ENCODE assay signal across 8 cellular contexts in the genomic region with DNA sequence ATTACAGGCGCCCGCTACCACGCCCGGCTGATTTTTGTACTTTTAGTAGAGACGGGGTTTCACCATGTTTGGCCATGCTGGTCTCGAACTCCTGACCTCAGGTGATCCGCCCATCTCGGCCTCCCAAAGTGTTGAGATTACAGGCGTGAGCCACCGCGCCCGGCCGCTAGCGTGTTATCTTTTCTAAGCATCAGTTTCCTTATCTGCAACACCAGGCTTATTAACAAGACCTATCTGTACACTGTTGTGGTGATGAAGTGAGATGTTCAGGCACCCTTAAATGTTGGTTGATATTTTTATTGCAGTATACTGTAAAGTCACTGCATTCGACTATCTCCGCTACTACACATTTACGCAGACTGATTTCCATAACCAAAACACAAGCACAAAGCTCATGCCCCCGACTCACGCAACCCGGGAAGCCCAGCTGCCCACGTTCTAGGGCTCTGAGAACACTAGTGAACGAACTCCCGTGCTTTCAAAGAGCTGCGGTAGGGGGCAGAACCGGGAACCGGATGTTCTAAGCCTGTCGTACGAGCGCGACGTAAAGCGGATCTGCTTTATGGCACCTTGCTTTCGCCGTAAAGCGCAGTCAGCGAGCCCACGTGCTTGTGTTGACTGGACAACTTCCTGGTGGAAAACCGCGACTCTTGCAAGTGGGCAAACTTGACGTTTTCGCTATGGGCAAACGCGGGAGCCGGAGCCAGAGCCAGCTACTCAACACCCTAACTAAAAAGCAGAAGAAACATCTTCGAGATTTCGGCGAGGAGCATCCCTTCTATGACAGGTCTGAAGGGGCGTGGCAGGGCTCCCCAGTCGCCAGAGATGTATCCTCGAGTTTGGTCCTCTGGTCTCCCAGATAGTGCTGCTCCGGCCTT. TPM values are rescaled to one million over a fixed set of nuclear protein-coding genes. Genes with fewer than 3 reads are reported as not detected.
DNase-seq lines count a peak whose midpoint lies in the region; ATAC-seq, FAIRE-seq and TF ChIP-seq lines count a peak whose summit lies in the region.

A gene with protein sequence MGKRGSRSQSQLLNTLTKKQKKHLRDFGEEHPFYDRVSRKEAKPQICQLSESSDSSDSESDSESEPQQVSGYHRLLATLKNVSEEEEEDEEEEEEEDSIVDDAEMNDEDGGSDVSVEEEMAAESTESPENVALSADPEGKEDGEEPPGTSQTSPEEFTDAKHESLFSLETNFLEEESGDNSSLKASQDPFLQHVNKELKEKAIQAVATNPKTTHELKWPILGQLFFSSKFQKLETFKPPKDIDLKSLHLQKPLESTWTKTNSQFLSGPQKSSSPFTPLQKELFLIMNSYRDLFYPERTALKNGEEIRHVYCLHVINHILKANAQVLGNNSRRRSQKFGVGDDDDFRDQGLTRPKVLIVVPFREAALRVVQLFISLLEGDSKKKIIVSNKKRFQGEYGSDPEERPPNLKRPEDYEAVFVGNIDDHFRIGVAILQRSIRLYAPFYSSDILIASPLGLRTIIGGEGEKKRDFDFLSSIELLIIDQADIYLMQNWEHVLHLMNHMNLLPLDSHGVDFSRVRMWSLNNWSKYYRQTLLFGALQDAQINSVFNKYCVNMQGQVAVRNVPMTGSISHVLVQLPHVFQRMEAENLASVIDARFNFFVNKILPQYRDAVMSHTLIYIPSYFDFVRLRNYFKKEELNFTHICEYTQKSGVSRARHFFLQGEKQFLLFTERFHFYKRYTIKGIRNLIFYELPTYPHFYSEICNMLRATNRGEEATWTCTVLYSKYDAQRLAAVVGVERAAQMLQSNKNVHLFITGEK (plus strand): TSS at position 589 of the 878 bp plus-strand sequence. CDS start 92 bp downstream, at position 681.

- H2AFZ ChIP-seq in H1 (ENCODE audit: low read length), result peak within 1 kb of the TSS; percentile 98
- H2AFZ ChIP-seq in mesenchymal stem cell (ENCODE audit: low read depth, low read length), result peak within 1 kb of the TSS; percentile 76

- H3K27me3 ChIP-seq in Caco-2 (replicated peaks; ENCODE audit: control insufficient read depth, insufficient read depth, low read length) (no peaks in the 10 kb centered on the region), H1 (replicated peaks in 1 of 4; ENCODE audit: control insufficient read depth in 3 of 4, extremely low read depth in 1 of 4, insufficient read depth in 3 of 4, low read length in 3 of 4) (no peaks in the 10 kb centered on the region), mesenchymal stem cell (ENCODE audit: control insufficient read depth in 1 of 2, insufficient read depth in 1 of 2, low read length in 2 of 2) (no peaks in the 10 kb centered on the region)

- H3K27ac ChIP-seq in H1 (ENCODE audit: low read depth, low read length) (no peak within 1 kb of the TSS), mesenchymal stem cell (ENCODE audit: low read length, poor library complexity, severe bottlenecking) (peak within 1 kb of the TSS; percentile 48)

- H2BK20ac ChIP-seq in H1 (ENCODE audit: low read length), result no peak within 1 kb of the TSS

- ATAC-seq in GM21360 (IDR thresholded peaks at IDR 0.05; ENCODE audit: unreplicated experiment), result peak; percentile 92

- peak within 1 kb of the TSS; percentile 76 for H4K5ac ChIP-seq in H1 (ENCODE audit: insufficient read length, low read depth, low read length)

- H3K23ac ChIP-seq in H1 (ENCODE audit: insufficient read length), result no peak within 1 kb of the TSS
- H3K23ac ChIP-seq in mesenchymal stem cell (ENCODE audit: low read length in 2 of 2), result no peak within 1 kb of the TSS

- peak; percentile 88 for FAIRE-seq in H1 (lab: Jason Lieb, UNC)

- BruUV-seq in Caco-2 (replicated peaks; lab: Mats Ljungman, UMichigan), result TSS peak; percentile 84

- H3K4me3 Mint-ChIP-seq in Caco-2 (ENCODE audit: unreplicated experiment), result peak within 1 kb of the TSS; percentile 83

- no peaks in the 10 kb centered on the region for H3K79me1 ChIP-seq in H1 (ENCODE audit: low read depth, low read length)
- H3K79me1 ChIP-seq in mesenchymal stem cell (replicated peaks; ENCODE audit: low read length, poor library complexity, severe bottlenecking), result peaks cover 5% of the 10 kb centered on the region

- H3K36me3 Mint-ChIP-seq in Caco-2 (ENCODE audit: insufficient read depth, unreplicated experiment), result peaks cover 22% of the 10 kb centered on the region

- H3K9me3 Mint-ChIP-seq in Caco-2 (ENCODE audit: unreplicated experiment), result no peaks in the 10 kb centered on the region

- H3K14ac ChIP-seq in H1 (ENCODE audit: insufficient read length) (no peak within 1 kb of the TSS), mesenchymal stem cell (ENCODE audit: low read length in 2 of 2) (peak within 1 kb of the TSS in 1 of 2 experiments; percentile 46)

- TF ChIP-seq EP300 in H1 (IDR thresholded peaks at IDR 0.05; ENCODE audit: borderline replicate concordance in 1 of 2, low read depth in 2 of 2, low read length in 2 of 2), result no peak

- H3K4ac ChIP-seq in H1 (replicated peaks; ENCODE audit: insufficient read length, low read depth, low read length), result no peak within 1 kb of the TSS
- peak within 1 kb of the TSS; percentile 68 to 78 for H3K4ac ChIP-seq in mesenchymal stem cell (ENCODE audit: low read depth in 1 of 2, low read length in 2 of 2)

- H3K9ac ChIP-seq in H1 (replicated peaks in 1 of 4; ENCODE audit: extremely low read depth in 1 of 4, low read depth in 3 of 4, low read length in 3 of 4) (peak within 1 kb of the TSS in 3 of 4 experiments; percentile 40 to 47 (median 47); a peak in 5 of 7 replicates), mesenchymal stem cell (ENCODE audit: low read length) (peak within 1 kb of the TSS; percentile 92)

- peaks cover 0 to 10% of the 10 kb centered on the region in 2 experiments; a peak in 2 of 4 replicates for H3K79me2 ChIP-seq in H1 (ENCODE audit: control insufficient read depth in 1 of 2, insufficient read depth in 2 of 2, low read length in 2 of 2)

- WGBS in H1 (ENCODE audit: extremely low coverage in 1 of 2, insufficient coverage in 1 of 2, insufficient read length in 1 of 2, insufficient replicate concordance in 2 of 2, low coverage in 1 of 2, low lambda C conversion rate in 2 of 2, missing lambda C conversion rate in 1 of 2), 2 experiments, result 23% methylated on average over 48 of the region's 51 CpGs; no CpG with 5 or more reads in 1 of the 2 experiments
- WGBS in mesenchymal stem cell, result 25% methylated on average over 48 of the region's 51 CpGs

- TF ChIP-seq RAD21 in H1 (IDR thresholded peaks at IDR 0.05 in 1 of 2, conservative IDR thresholded peaks at IDR 0.05 in 1 of 2; ENCODE audit: low read depth in 2 of 2, low read length in 2 of 2), result no peak

- POLR2A ChIA-PET in Caco-2 (lab: Charles Lee) (interaction anchor here (0.5 to 1.7 kb wide), 3 partner anchors 17 to 43 kb away, joined by 4 to 20 read pairs (median 8); a partner anchor contains a TSS), H1 (lab: Charles Lee; ENCODE audit: partially characterized antibody) (interaction anchor here (1.0 to 1.2 kb wide), 2 partner anchors 12 to 20 kb away, joined by 3 read pairs; no protein-coding TSS in a partner anchor)
- POLR2A ChIA-PET in activated CD8-positive, alpha-beta memory T cell treated with anti-CD3 and anti-CD28 coated beads for 36 hours (lab: Charles Lee), result interaction anchor here (0.6 to 0.9 kb wide), 3 partner anchors 12 to 45 kb away, joined by 3 to 5 read pairs (median 3); no protein-coding TSS in a partner anchor

- no peak within 1 kb of the TSS for H2BK120ac ChIP-seq in H1 (replicated peaks; ENCODE audit: low read depth, low read length)
- H2BK120ac ChIP-seq in mesenchymal stem cell (ENCODE audit: low read depth, low read length), result no peak within 1 kb of the TSS

- peak within 1 kb of the TSS; percentile 94 for H3K27ac Mint-ChIP-seq in Caco-2 (ENCODE audit: unreplicated experiment)

- H3K18ac ChIP-seq in H1 (ENCODE audit: extremely low read depth, low read length) (no peak within 1 kb of the TSS; the same call in 1 of the 2 replicates), mesenchymal stem cell (ENCODE audit: low read depth in 1 of 2, low read length in 2 of 2) (peak within 1 kb of the TSS; percentile 55 to 72)

- peak; percentile 94 to 96 for DNase-seq in Caco-2
- DNase-seq in HT1080 (ENCODE audit: low read depth), result peak; percentile 94
- DNase-seq in NOMO-1 (lab: John Stamatoyannopoulos, UW; ENCODE audit: unreplicated experiment in 2 of 2), result peak; percentile 91 to 96
- peak; percentile 81 to 95 for DNase-seq in H1 (ENCODE audit: low read depth in 1 of 2, low spot score in 2 of 2)
- DNase-seq in mesenchymal stem cell, result peak; percentile 97
- DNase-seq in stimulated activated CD8-positive, alpha-beta memory T cell treated with anti-CD3 and anti-CD28 coated beads, Interleukin-12 subunit alpha, Interleukin-12 subunit beta, amount 100 ng/mL, for 4 hours (ENCODE audit: low read depth), result peak; percentile 88

- H2BK12ac ChIP-seq in H1 (ENCODE audit: low read depth, low read length), result no peak within 1 kb of the TSS
- no peak within 1 kb of the TSS for H2BK12ac ChIP-seq in mesenchymal stem cell (ENCODE audit: low read length in 2 of 2)

- no peaks in the 10 kb centered on the region for H4K20me1 ChIP-seq in H1 (replicated peaks in 1 of 2; ENCODE audit: control insufficient read depth in 1 of 2, insufficient read depth in 2 of 2, low read length in 2 of 2)

- peak; percentile 61 to 83 for TF ChIP-seq CTCF in Caco-2 (IDR thresholded peaks at IDR 0.05; ENCODE audit: insufficient read depth in 1 of 2, low read depth in 1 of 2, low read length in 1 of 2, severe bottlenecking in 1 of 2, unreplicated experiment in 1 of 2)
- peak; percentile 57 to 73 (median 58) for TF ChIP-seq CTCF in H1 (IDR thresholded peaks at IDR 0.05; ENCODE audit: control extremely low read depth in 1 of 3, insufficient read depth in 1 of 3, low read depth in 1 of 3, low read length in 3 of 3)

- H2BK15ac ChIP-seq in H1 (ENCODE audit: low read length) (no peak within 1 kb of the TSS), mesenchymal stem cell (ENCODE audit: low read depth, poor library complexity, severe bottlenecking) (no peak within 1 kb of the TSS)

- H3K56ac ChIP-seq in H1 (replicated peaks; ENCODE audit: insufficient read length, low read depth, low read length), result no peak within 1 kb of the TSS

- H2AK5ac ChIP-seq in H1 (ENCODE audit: low read depth, low read length) (no peak within 1 kb of the TSS), mesenchymal stem cell (ENCODE audit: low read length, severe bottlenecking) (peak within 1 kb of the TSS; percentile 55)

- CTCF ChIA-PET in Caco-2 (lab: Charles Lee), result interaction anchor here (0.6 to 1.1 kb wide), 5 partner anchors 19 to 79 kb away, joined by 3 to 5 read pairs (median 3); a partner anchor contains a TSS
- CTCF ChIA-PET in activated CD8-positive, alpha-beta memory T cell treated with anti-CD3 and anti-CD28 coated beads for 36 hours (lab: Charles Lee), result interaction anchor here (0.7 to 1.9 kb wide), 5 partner anchors 9 to 154 kb away, joined by 3 to 4 read pairs (median 3); a partner anchor contains a TSS
- CTCF ChIA-PET in H1 (lab: Charles Lee; ENCODE audit: partially characterized antibody), result interaction anchor here (0.7 to 11.7 kb wide), 12 partner anchors 10 to 165 kb away, joined by 3 to 254 read pairs (median 3); a partner anchor contains a TSS

- H2BK5ac ChIP-seq in H1 (ENCODE audit: low read depth, low read length), result no peak within 1 kb of the TSS
- H2BK5ac ChIP-seq in mesenchymal stem cell (ENCODE audit: low read depth, low read length, poor library complexity, severe bottlenecking), result no peak within 1 kb of the TSS

- H4K8ac ChIP-seq in H1 (ENCODE audit: extremely low read depth, insufficient read depth, low read length) (no peak within 1 kb of the TSS; the same call in 1 of the 2 replicates), mesenchymal stem cell (ENCODE audit: low read length) (peak within 1 kb of the TSS; percentile 92)

- peak in 1 of 2 experiments; percentile 65; a peak in 2 of 3 replicates for TF ChIP-seq POLR2A in H1 (IDR thresholded peaks at IDR 0.05; ENCODE audit: control extremely low read depth in 1 of 2, low read depth in 2 of 2, low read length in 2 of 2)

- H3K36me3 ChIP-seq in Caco-2 (ENCODE audit: control insufficient read depth, insufficient read depth, low read length) (no peaks in the 10 kb centered on the region), H1 (ENCODE audit: control insufficient read depth in 2 of 4, insufficient read depth in 4 of 4, low read length in 3 of 4) (peaks cover 3 to 16% (median 9%) of the 10 kb centered on the region in 4 experiments; a peak in 6 of 8 replicates), mesenchymal stem cell (ENCODE audit: control insufficient read depth in 1 of 2, insufficient read depth in 2 of 2, low read depth in 1 of 2, low read length in 2 of 2) (peaks cover 2 to 26% of the 10 kb centered on the region in 2 experiments)

- H3K4me3 ChIP-seq in Caco-2 (ENCODE audit: low read depth, low read length), result peak within 1 kb of the TSS; percentile 92
- H3K4me3 ChIP-seq in H1 (ENCODE audit: extremely low read depth in 1 of 4, insufficient read depth in 2 of 4, low read depth in 3 of 4, low read length in 4 of 4), result peak within 1 kb of the TSS; percentile 76 to 97 (median 95)
- H3K4me3 ChIP-seq in mesenchymal stem cell (ENCODE audit: insufficient read depth in 1 of 2, low read depth in 1 of 2, low read length in 2 of 2), result peak within 1 kb of the TSS; percentile 94 to 99

- peaks cover 29% of the 10 kb centered on the region for H3K4me1 Mint-ChIP-seq in Caco-2 (ENCODE audit: low read depth, unreplicated experiment)

- peaks cover 17% of the 10 kb centered on the region for H3K4me1 ChIP-seq in Caco-2
- H3K4me1 ChIP-seq in H1 (replicated peaks in 1 of 4; ENCODE audit: control insufficient read depth in 3 of 4, insufficient read depth in 4 of 4, low read length in 3 of 4), result no peaks in the 10 kb centered on the region
- peaks cover 5% of the 10 kb centered on the region for H3K4me1 ChIP-seq in mesenchymal stem cell (ENCODE audit: control insufficient read depth, insufficient read depth, low read depth, low read length)

- peaks cover 2% of the 10 kb centered on the region for H3K27me3 Mint-ChIP-seq in Caco-2 (ENCODE audit: insufficient read depth, unreplicated experiment)

- no peaks in the 10 kb centered on the region for H3K9me3 ChIP-seq in Caco-2
- H3K9me3 ChIP-seq in H1 (ENCODE audit: insufficient read depth in 2 of 2, low read depth in 1 of 2, low read length in 1 of 2), result no peaks in the 10 kb centered on the region
- no peaks in the 10 kb centered on the region for H3K9me3 ChIP-seq in mesenchymal stem cell (ENCODE audit: control insufficient read depth, low read length)

- no peaks in the 10 kb centered on the region for H3K23me2 ChIP-seq in H1 (ENCODE audit: low read depth, low read length)

- H4K91ac ChIP-seq in H1 (replicated peaks; ENCODE audit: insufficient read length, low read length) (no peak within 1 kb of the TSS), mesenchymal stem cell (ENCODE audit: low read length) (peak within 1 kb of the TSS; percentile 19)

- intact Hi-C loops in Caco-2 (cut with micrococcal nuclease; ENCODE audit: unreplicated experiment), result loop anchor here (1.0 to 5.0 kb wide), 3 partner anchors 21 to 270 kb away; a partner anchor contains a TSS

- H3K4me2 ChIP-seq in H1 (ENCODE audit: insufficient read depth in 1 of 2, low read depth in 2 of 2, low read length in 2 of 2) (peak within 1 kb of the TSS; percentile 27 to 65), mesenchymal stem cell (ENCODE audit: low read length, poor library complexity, severe bottlenecking) (peak within 1 kb of the TSS; percentile 92)

RNA-seq across cellular contexts. Expression of the gene that starts here (rescaled TPM):
- 9.5 and 9.8 TPM in 2 replicates for total RNA-seq in Caco-2 (2022)
- total RNA-seq in HT1080 (2014; rRNA removed; shearing (Covaris generic)), result 12.4 and 12.5 TPM in 2 replicates
- polyA plus RNA-seq in HT1080 (2015; cell fraction: cytosol; rRNA removed), result 8.1 and 10.0 TPM in 2 replicates
- 23.2 and 25.0 TPM in 2 replicates for polyA plus RNA-seq in HT1080 (2015; cell fraction: nucleus; rRNA removed)
- 10 to 100 TPM; 14.8 to 15.3 TPM for total RNA-seq in activated CD8-positive, alpha-beta memory T cell treated with anti-CD3 and anti-CD28 coated beads for 36 hours
- total RNA-seq in H1 (2021; fragmentation: NEBNext Ultra II Directional; extraction: Animal tissue kit (Norgen Biotek cat#: 25700)), result 7.6 and 7.7 TPM in 2 replicates
- polyA plus RNA-seq in H1 (2011; rRNA removed), result 2.7 and 4.0 TPM in 2 replicates
- 4.0 TPM for polyA plus RNA-seq in H1 (2011; cell fraction: cytosol; rRNA removed)
- 3.3 TPM for polyA plus RNA-seq in H1 (2011; cell fraction: nucleus; rRNA removed)
- polyA plus RNA-seq in H1 (2012, experiment 1 of 2), result 3.5 to 5.8 TPM (median 4.3 TPM) in 4 replicates
- 0.47 TPM for polyA plus RNA-seq in H1 (2012, experiment 2 of 2)
- polyA plus RNA-seq in H1 (2013, experiment 1 of 2), result 4.3 TPM
- 4.2 TPM for polyA plus RNA-seq in H1 (2013, experiment 2 of 2)
- polyA minus RNA-seq in H1 (2011; rRNA and poly(A)+ RNA removed), result 9.7 and 10.1 TPM in 2 replicates
- 4.1 TPM for polyA minus RNA-seq in H1 (2011; cell fraction: cytosol; rRNA and poly(A)+ RNA removed)
- polyA minus RNA-seq in H1 (2011; cell fraction: nucleus; rRNA and poly(A)+ RNA removed), result 14.2 TPM
- 3.3 TPM for polyA plus RNA-seq in mesenchymal stem cell (2013, experiment 1 of 2)
- polyA plus RNA-seq in mesenchymal stem cell (2013, experiment 2 of 2), result 3.3 TPM
